ENCODE assay signal across 8 cellular contexts in genomic region chr16:55944377-55944802, GRCh38.
A peak's percentile ranks its signal among the peaks of the same experiment; 100 is the strongest.
DNase-seq lines count a peak whose midpoint lies in the region; ATAC-seq and TF ChIP-seq lines count a peak whose summit lies in the region.

No MANE protein-coding gene starts in this region.

- WGBS in esophagus squamous epithelium, 2 donors: 34 to 43% methylated on average over 8 of the region's 8 CpGs

- H3K27me3 ChIP-seq in BJ (ENCODE audit: control insufficient read depth, insufficient read depth, low read length): no peaks in the 10 kb centered on the region
- H3K27me3 ChIP-seq in esophagus squamous epithelium: peaks cover 0 to 4% (median 0%) of the 10 kb centered on the region in 4 donors

- TF ChIP-seq POLR2A in esophagus squamous epithelium (IDR thresholded peaks at IDR 0.05): no peak

- no peaks in the 10 kb centered on the region for H3K4me1 Mint-ChIP-seq in naive B cell
- peaks cover 6% of the 10 kb centered on the region for H3K4me1 Mint-ChIP-seq in stimulated activated memory B cell treated with anti-CD40 and anti-IgM and Interleukin-4, amounts not matched to agents 10 μg/mL and 1 μg/mL and 100 μg/mL, for 72 hours

- CTCF ChIA-PET in BJ (lab: Yijun Ruan, JAX): interaction anchor here (0.5 to 8.2 kb wide), 20 partner anchors 9 to 1771 kb away, joined by 3 to 132 read pairs (median 4); no protein-coding TSS in a partner anchor

- no peak overlapping the region for H3K4me3 Mint-ChIP-seq in naive B cell
- no peak overlapping the region for H3K4me3 Mint-ChIP-seq in stimulated activated memory B cell treated with anti-CD40 and anti-IgM and Interleukin-4, amounts not matched to agents 10 μg/mL and 1 μg/mL and 100 μg/mL, for 72 hours

- POLR2A ChIA-PET in BJ (lab: Charles Lee): no interaction called here

- H3K27me3 Mint-ChIP-seq in naive B cell: peaks cover 43 to 48% (median 46%) of the 10 kb centered on the region in 3 donors
- peaks cover 43% of the 10 kb centered on the region for H3K27me3 Mint-ChIP-seq in stimulated activated memory B cell treated with anti-CD40 and anti-IgM and Interleukin-4, amounts not matched to agents 10 μg/mL and 1 μg/mL and 100 μg/mL, for 72 hours

- peak; percentile 97 for TF ChIP-seq CTCF in BJ (IDR thresholded peaks at IDR 0.05; ENCODE audit: insufficient read depth, low read depth, low read length)
- TF ChIP-seq CTCF in esophagus squamous epithelium (IDR thresholded peaks at IDR 0.05): peak; percentile 79 to 91 (median 88)

- H3K9me3 ChIP-seq in esophagus squamous epithelium: no peaks in the 10 kb centered on the region

- intact Hi-C loops in esophagus squamous epithelium (cut with DNase I): no loop called here

- no peak overlapping the region for H3K27ac ChIP-seq in esophagus squamous epithelium

- no peak for DNase-seq in BJ (ENCODE audit: low read depth)
- DNase-seq in H4 (ENCODE audit: low spot score): peak; percentile 52
- peak; percentile 16 for DNase-seq in NCI-H748 treated with DMSO at 0.1 percent for 48 hours (lab: John Stamatoyannopoulos, UW)
- DNase-seq in activated T-cell treated with anti-CD3 and anti-CD28 coated beads for 48 hours (ENCODE audit: low read depth): peak; percentile 24
- DNase-seq in esophagus squamous epithelium (lab: John Stamatoyannopoulos, UW): no peak
- DNase-seq in naive B cell: peak; percentile 18

- H3K36me3 ChIP-seq in BJ (ENCODE audit: control insufficient read depth, insufficient read depth, low read length) (no peaks in the 10 kb centered on the region), esophagus squamous epithelium (no peaks in the 10 kb centered on the region)

- ATAC-seq in naive B cell (ENCODE audit: low read depth in 2 of 2): no peak
- peak; percentile 43 for ATAC-seq in stimulated activated memory B cell treated with anti-CD40 and anti-IgM and Interleukin-4, amounts not matched to agents 10 μg/mL and 1 μg/mL and 100 μg/mL, for 72 hours
- no peak for ATAC-seq in GM18498 (IDR thresholded peaks at IDR 0.05; ENCODE audit: unreplicated experiment)

- H3K4me3 ChIP-seq in BJ (ENCODE audit: low read depth, low read length): no peak overlapping the region
- H3K4me3 ChIP-seq in esophagus squamous epithelium: no peak overlapping the region

- H3K27ac Mint-ChIP-seq in naive B cell: no peak overlapping the region
- H3K27ac Mint-ChIP-seq in stimulated activated memory B cell treated with anti-CD40 and anti-IgM and Interleukin-4, amounts not matched to agents 10 μg/mL and 1 μg/mL and 100 μg/mL, for 72 hours: no peak overlapping the region

- peaks cover 0 to 4% (median 0%) of the 10 kb centered on the region in 3 donors for H3K4me1 ChIP-seq in esophagus squamous epithelium

- no peaks in the 10 kb centered on the region for H3K36me3 Mint-ChIP-seq in naive B cell
- H3K36me3 Mint-ChIP-seq in stimulated activated memory B cell treated with anti-CD40 and anti-IgM and Interleukin-4, amounts not matched to agents 10 μg/mL and 1 μg/mL and 100 μg/mL, for 72 hours: peaks cover 4% of the 10 kb centered on the region

- peaks cover 0 to 15% (median 7%) of the 10 kb centered on the region in 7 donors for H3K9me3 Mint-ChIP-seq in naive B cell
- H3K9me3 Mint-ChIP-seq in stimulated activated memory B cell treated with anti-CD40 and anti-IgM and Interleukin-4, amounts not matched to agents 10 μg/mL and 1 μg/mL and 100 μg/mL, for 72 hours: peaks cover 3% of the 10 kb centered on the region

Comparison
In these comparisons a context has a peak if more than half of its experiments do, and no peak if none do; other contexts are left out.
1. DNase-seq: peak in H4 (single experiment), NCI-H748 treated with DMSO at 0.1 percent for 48 hours (single experiment), activated T-cell treated with anti-CD3 and anti-CD28 coated beads for 48 hours (single experiment) and naive B cell (single experiment); none in BJ (single experiment) and esophagus squamous epithelium (single experiment).